ENCODE assay signal across 8 cellular contexts in genomic region chr12:49187184-49187583, GRCh38. TPM values are rescaled to one million over a fixed set of nuclear protein-coding genes. Genes with fewer than 3 reads are reported as not detected.
DNase-seq lines count a peak whose midpoint lies in the region; ATAC-seq lines count a peak whose summit lies in the region.

No MANE protein-coding gene starts in this region.

- H3K4me1 Mint-ChIP-seq in activated T-cell treated with anti-CD3 and anti-CD28 coated beads, Interleukin-2, amount 50 U/mL, for 4 hours (ENCODE audit: low read depth): peaks cover 18% of the 10 kb centered on the region

- peaks cover 0 to 4% of the 10 kb centered on the region in 2 donors for H3K4me1 ChIP-seq in mucosa of rectum (ENCODE audit: control insufficient read depth in 2 of 2, insufficient read depth in 2 of 2, low read length in 2 of 2)

- no peak for DNase-seq in activated T-cell treated with anti-CD3 and anti-CD28 coated beads, Interleukin-2, amount 50 U/mL, for 4 hours
- DNase-seq in activated T-cell treated with anti-CD3 and anti-CD28 coated beads, Interleukin-2, amount 50 U/mL, for 48 hours: no peak
- DNase-seq in RKO (ENCODE audit: low spot score) (peak; percentile 20), epidermal melanocyte (ENCODE audit: insufficient read length, low spot score) (peak; percentile 83), SKM-1 (lab: John Stamatoyannopoulos, UW; ENCODE audit: unreplicated experiment) (no peak), HuH-7.5 (ENCODE audit: low spot score) (no peak)

- no peaks in the 10 kb centered on the region for H3K27me3 Mint-ChIP-seq in activated T-cell treated with anti-CD3 and anti-CD28 coated beads, Interleukin-2, amount 50 U/mL, for 4 hours (ENCODE audit: low read depth)

- no peaks in the 10 kb centered on the region for H3K27me3 ChIP-seq in mucosa of rectum (ENCODE audit: control insufficient read depth in 2 of 2, insufficient read depth in 2 of 2, low read length in 2 of 2)

- H3K4me3 Mint-ChIP-seq in activated T-cell treated with anti-CD3 and anti-CD28 coated beads, Interleukin-2, amount 50 U/mL, for 4 hours: peak overlapping the region; percentile 95

- H3K27ac ChIP-seq in mucosa of rectum (ENCODE audit: low read depth in 2 of 2, low read length in 2 of 2): peak overlapping the region; percentile 89 to 97

- H3K4me3 ChIP-seq in mucosa of rectum (ENCODE audit: low read length in 2 of 2): peak overlapping the region; percentile 37 to 85

- H3K36me3 ChIP-seq in mucosa of rectum (ENCODE audit: control insufficient read depth in 2 of 2, insufficient read depth in 2 of 2, low read length in 2 of 2): peaks cover 0 to 2% of the 10 kb centered on the region in 2 donors

- no peaks in the 10 kb centered on the region for H3K9me3 ChIP-seq in mucosa of rectum (ENCODE audit: control insufficient read depth in 2 of 2, low read length in 2 of 2)

- peaks cover 18% of the 10 kb centered on the region for H3K36me3 Mint-ChIP-seq in activated T-cell treated with anti-CD3 and anti-CD28 coated beads, Interleukin-2, amount 50 U/mL, for 4 hours (ENCODE audit: insufficient read depth)

- ATAC-seq in activated T-cell treated with anti-CD3 and anti-CD28 coated beads, Interleukin-2, amount 50 U/mL, for 4 hours: no peak
- no peak for ATAC-seq in HG02840 (IDR thresholded peaks at IDR 0.05; ENCODE audit: low FRiP score, unreplicated experiment)

- H3K9me3 Mint-ChIP-seq in activated T-cell treated with anti-CD3 and anti-CD28 coated beads, Interleukin-2, amount 50 U/mL, for 4 hours: no peaks in the 10 kb centered on the region

- H3K9ac ChIP-seq in mucosa of rectum (ENCODE audit: low read depth in 1 of 2, low read length in 2 of 2): no peak overlapping the region

RNA-seq across cellular contexts. Expression of gene TUBA1A, which starts 1.7 kb away (rescaled TPM):
- total RNA-seq in activated T-cell treated with anti-CD3 and anti-CD28 coated beads, Interleukin-2, amount 50 U/mL, for 4 hours: 10 to 100 TPM; 23.5 to 37.0 (median 24.7) TPM

RNA-seq across cellular contexts. Expression of gene TUBA1B, which starts 56.0 kb away (rescaled TPM):
- 1,000 to 10,000 TPM; 2,095 to 2,519 (median 2,182) TPM for total RNA-seq in activated T-cell treated with anti-CD3 and anti-CD28 coated beads, Interleukin-2, amount 50 U/mL, for 4 hours

Comparison
In these comparisons a context has a peak if more than half of its experiments do, and no peak if none do; other contexts are left out.
1. DNase-seq: peak in RKO (single experiment) and epidermal melanocyte (single experiment); none in activated T-cell treated with anti-CD3 and anti-CD28 coated beads, Interleukin-2, amount 50 U/mL, for 4 hours (single experiment), activated T-cell treated with anti-CD3 and anti-CD28 coated beads, Interleukin-2, amount 50 U/mL, for 48 hours (0 of 2), SKM-1 (single experiment) and HuH-7.5 (single experiment).